ENCODE assay signal across 8 cellular contexts in the genomic region with DNA sequence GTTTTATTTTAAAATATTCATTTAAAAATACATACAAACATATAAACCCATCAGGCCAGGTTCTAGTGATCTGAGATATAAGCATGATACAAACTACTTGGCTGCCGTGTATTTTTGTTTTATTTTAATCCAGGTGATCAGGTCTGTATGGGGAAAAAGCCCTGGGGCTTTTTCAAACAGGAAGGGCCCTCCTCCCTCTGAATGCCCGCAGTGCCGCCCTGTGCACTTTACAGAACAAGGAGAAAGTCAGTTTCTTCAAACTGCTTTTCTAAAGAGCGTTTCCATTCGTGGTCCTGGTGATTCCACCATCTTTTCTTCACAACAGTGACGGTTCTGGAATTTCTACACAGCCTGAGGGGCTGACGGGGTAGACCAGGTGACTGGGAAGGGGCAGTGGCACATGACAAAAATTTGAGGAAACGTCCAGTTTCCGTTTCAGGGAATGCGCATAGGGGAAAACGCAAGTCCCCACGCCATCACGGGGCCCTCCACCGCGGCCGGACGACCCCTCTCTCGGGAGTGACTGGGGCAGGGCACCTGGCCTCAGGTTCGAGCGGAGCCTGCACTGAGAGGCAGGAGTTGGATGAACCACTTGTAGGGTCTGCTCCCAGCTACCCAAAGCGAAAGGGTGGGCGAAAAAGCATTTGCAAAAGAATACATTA. TPM values are rescaled to one million over a fixed set of nuclear protein-coding genes. Genes with fewer than 3 reads are reported as not detected.
DNase-seq lines count a peak whose midpoint lies in the region; ATAC-seq and TF ChIP-seq lines count a peak whose summit lies in the region.

No MANE protein-coding gene starts in this region.

- H3K9me3 Mint-ChIP-seq in HFFc6: no peaks in the 10 kb centered on the region
- H3K9me3 Mint-ChIP-seq in WTC11: no peaks in the 10 kb centered on the region
- H3K9me3 Mint-ChIP-seq in glutamatergic neuron (ENCODE audit: unreplicated experiment): peaks cover 14% of the 10 kb centered on the region

- no peak for DNase-seq in HFFc6
- peak; percentile 14 for DNase-seq in WTC11 (ENCODE audit: low spot score)
- DNase-seq in glutamatergic neuron: peak; percentile 34
- peak in 8 of 10 donors; percentile 28 to 91 (median 38) for DNase-seq in posterior cingulate gyrus
- no peak for DNase-seq in cortex of kidney (lab: John Stamatoyannopoulos, UW)

- peak overlapping the region; percentile 84 for H3K4me3 Mint-ChIP-seq in HFFc6
- peak overlapping the region; percentile 84 for H3K4me3 Mint-ChIP-seq in WTC11
- peak overlapping the region; percentile 93 for H3K4me3 Mint-ChIP-seq in glutamatergic neuron (ENCODE audit: unreplicated experiment)

- peaks cover 5% of the 10 kb centered on the region; the same call in 1 of the 2 replicates for H3K27me3 Mint-ChIP-seq in HFFc6 (ENCODE audit: insufficient read depth)
- no peaks in the 10 kb centered on the region; the same call in none of the 2 replicates for H3K27me3 Mint-ChIP-seq in WTC11 (ENCODE audit: low read depth)
- peaks cover 11% of the 10 kb centered on the region for H3K27me3 Mint-ChIP-seq in glutamatergic neuron (ENCODE audit: unreplicated experiment)

- intact Hi-C loops in posterior cingulate gyrus (cut with DNase I): loop anchor here (5.0 to 10.0 kb wide), 4 partner anchors 70 to 340 kb away; a partner anchor contains a TSS

- TF ChIP-seq CTCF in HFFc6 (IDR thresholded peaks at IDR 0.05) (no peak), WTC11 (IDR thresholded peaks at IDR 0.05) (no peak), glutamatergic neuron (IDR thresholded peaks at IDR 0.05; ENCODE audit: partially characterized antibody, unreplicated experiment) (no peak)

- H3K36me3 Mint-ChIP-seq in HFFc6 (ENCODE audit: low read depth): no peaks in the 10 kb centered on the region; the same call in 1 of the 2 replicates
- H3K36me3 Mint-ChIP-seq in WTC11: no peaks in the 10 kb centered on the region
- H3K36me3 Mint-ChIP-seq in glutamatergic neuron (ENCODE audit: unreplicated experiment): no peaks in the 10 kb centered on the region

- peak; percentile 4 for ATAC-seq in WTC11
- no peak for ATAC-seq in HG03175 (IDR thresholded peaks at IDR 0.05; ENCODE audit: unreplicated experiment)
- no peak for ATAC-seq in HG03025 (IDR thresholded peaks at IDR 0.05; ENCODE audit: low FRiP score, unreplicated experiment)
- no peak for ATAC-seq in HG03571 (IDR thresholded peaks at IDR 0.05; ENCODE audit: unreplicated experiment)

- H3K27ac Mint-ChIP-seq in HFFc6 (no peak overlapping the region), WTC11 (peak overlapping the region; percentile 68; the same call in 1 of the 2 replicates), glutamatergic neuron (ENCODE audit: unreplicated experiment) (peak overlapping the region; percentile 95)

- POLR2A ChIA-PET in WTC11 (lab: Charles Lee): interaction anchor here (1.0 kb wide), 1 partner anchor 16 kb away, joined by 6 read pairs; no protein-coding TSS in a partner anchor

- H3K4me1 Mint-ChIP-seq in HFFc6 (ENCODE audit: low read depth): peaks cover 31% of the 10 kb centered on the region
- peaks cover 32% of the 10 kb centered on the region for H3K4me1 Mint-ChIP-seq in WTC11
- peaks cover 18% of the 10 kb centered on the region for H3K4me1 Mint-ChIP-seq in glutamatergic neuron (ENCODE audit: low read depth, unreplicated experiment)

- CTCF ChIA-PET in WTC11 (lab: Charles Lee): interaction anchor here (0.7 to 1.0 kb wide), 2 partner anchors 276 to 278 kb away, joined by 3 read pairs; no protein-coding TSS in a partner anchor

TF ChIP-seq in WTC11, 78 proteins besides CTCF, POLR2A, EP300 and RAD21:
- TF ChIP-seq, protein P1, sequence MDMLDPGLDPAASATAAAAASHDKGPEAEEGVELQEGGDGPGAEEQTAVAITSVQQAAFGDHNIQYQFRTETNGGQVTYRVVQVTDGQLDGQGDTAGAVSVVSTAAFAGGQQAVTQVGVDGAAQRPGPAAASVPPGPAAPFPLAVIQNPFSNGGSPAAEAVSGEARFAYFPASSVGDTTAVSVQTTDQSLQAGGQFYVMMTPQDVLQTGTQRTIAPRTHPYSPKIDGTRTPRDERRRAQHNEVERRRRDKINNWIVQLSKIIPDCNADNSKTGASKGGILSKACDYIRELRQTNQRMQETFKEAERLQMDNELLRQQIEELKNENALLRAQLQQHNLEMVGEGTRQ (CRISPR knock-in tag; IDR thresholded peaks at IDR 0.05): peak; percentile 50; the same call in 1 of the 2 replicates
- 0 out of 2 replicates have a peak, but pooled peaks have one; percentile 23 for TF ChIP-seq ETV6 (CRISPR knock-in tag; IDR thresholded peaks at IDR 0.05)
- TF ChIP-seq SP1 (CRISPR knock-in tag; conservative IDR thresholded peaks at IDR 0.05): no peak
- TF ChIP-seq, protein P2, sequence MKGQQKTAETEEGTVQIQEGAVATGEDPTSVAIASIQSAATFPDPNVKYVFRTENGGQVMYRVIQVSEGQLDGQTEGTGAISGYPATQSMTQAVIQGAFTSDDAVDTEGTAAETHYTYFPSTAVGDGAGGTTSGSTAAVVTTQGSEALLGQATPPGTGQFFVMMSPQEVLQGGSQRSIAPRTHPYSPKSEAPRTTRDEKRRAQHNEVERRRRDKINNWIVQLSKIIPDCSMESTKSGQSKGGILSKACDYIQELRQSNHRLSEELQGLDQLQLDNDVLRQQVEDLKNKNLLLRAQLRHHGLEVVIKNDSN (CRISPR knock-in tag; IDR thresholded peaks at IDR 0.05): peak; percentile 43; the same call in 1 of the 2 replicates
- TF ChIP-seq, protein P3, sequence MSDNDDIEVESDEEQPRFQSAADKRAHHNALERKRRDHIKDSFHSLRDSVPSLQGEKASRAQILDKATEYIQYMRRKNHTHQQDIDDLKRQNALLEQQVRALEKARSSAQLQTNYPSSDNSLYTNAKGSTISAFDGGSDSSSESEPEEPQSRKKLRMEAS (CRISPR knock-in tag; IDR thresholded peaks at IDR 0.05): 0 out of 2 replicates have a peak, but pooled peaks have one; percentile 7
TF ChIP-seq in WTC11: peak in this region for 4.

RNA-seq across cellular contexts. Expression of a gene that starts 1.1 kb away (rescaled TPM):
- 100 to 1,000 TPM; 128 to 169 (median 159) TPM for total RNA-seq in HFFc6 (2021; fragmentation: NEBNext Ultra II Directional; extraction: Animal tissue kit (Norgen Biotek cat#: 25700))
- total RNA-seq in WTC11 (2021) (171 to 204 TPM (median 172 TPM) in 3 replicates), glutamatergic neuron (ENCODE audit: unreplicated experiment) (385 TPM)

Comparison
In these comparisons a context has a peak if more than half of its experiments do, and no peak if none do; other contexts are left out.
1. DNase-seq: peak in WTC11 (single experiment), glutamatergic neuron (single experiment) and posterior cingulate gyrus (8 of 10); none in HFFc6 (single experiment) and cortex of kidney (single experiment).
2. Peak in every context shown above with its lines, with median percentiles within 50 percentile points of each other: H3K4me3 Mint-ChIP-seq.